In genomic region chr16:30370444-30371247, GRCh38 we compare ENCODE assay signal across 1 cellular context.
A peak's percentile ranks its signal among the peaks of the same experiment; 100 is the strongest.
TF ChIP-seq lines count a peak whose summit lies in the region.

Gene TBC1D10B (minus strand): TSS chr16:30370494. CDS start chr16:30370183, 311 bp downstream.

TF ChIP-seq in K562, 482 proteins besides CTCF, POLR2A, EP300 and RAD21 (continued from another document):
- TF ChIP-seq ZNF311 (CRISPR knock-in tag; IDR thresholded peaks at IDR 0.05): no peak
- no peak for TF ChIP-seq GATAD2B (IDR thresholded peaks at IDR 0.05; ENCODE audit: borderline replicate concordance)
- TF ChIP-seq, protein P1, sequence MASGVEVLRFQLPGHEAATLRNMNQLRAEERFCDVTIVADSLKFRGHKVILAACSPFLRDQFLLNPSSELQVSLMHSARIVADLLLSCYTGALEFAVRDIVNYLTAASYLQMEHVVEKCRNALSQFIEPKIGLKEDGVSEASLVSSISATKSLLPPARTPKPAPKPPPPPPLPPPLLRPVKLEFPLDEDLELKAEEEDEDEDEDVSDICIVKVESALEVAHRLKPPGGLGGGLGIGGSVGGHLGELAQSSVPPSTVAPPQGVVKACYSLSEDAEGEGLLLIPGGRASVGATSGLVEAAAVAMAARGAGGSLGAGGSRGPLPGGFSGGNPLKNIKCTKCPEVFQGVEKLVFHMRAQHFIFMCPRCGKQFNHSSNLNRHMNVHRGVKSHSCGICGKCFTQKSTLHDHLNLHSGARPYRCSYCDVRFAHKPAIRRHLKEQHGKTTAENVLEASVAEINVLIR (CRISPR knock-in tag; IDR thresholded peaks at IDR 0.05): no peak
- no peak for TF ChIP-seq TCF7L2 (IDR thresholded peaks at IDR 0.05; ENCODE audit: low read depth, low read length)
- TF ChIP-seq HNRNPK (IDR thresholded peaks at IDR 0.05; ENCODE audit: low read depth, low read length, poor library complexity, severe bottlenecking): no peak
- TF ChIP-seq ELK1 (CRISPR knock-in tag; IDR thresholded peaks at IDR 0.05): no peak
- TF ChIP-seq, protein P2, sequence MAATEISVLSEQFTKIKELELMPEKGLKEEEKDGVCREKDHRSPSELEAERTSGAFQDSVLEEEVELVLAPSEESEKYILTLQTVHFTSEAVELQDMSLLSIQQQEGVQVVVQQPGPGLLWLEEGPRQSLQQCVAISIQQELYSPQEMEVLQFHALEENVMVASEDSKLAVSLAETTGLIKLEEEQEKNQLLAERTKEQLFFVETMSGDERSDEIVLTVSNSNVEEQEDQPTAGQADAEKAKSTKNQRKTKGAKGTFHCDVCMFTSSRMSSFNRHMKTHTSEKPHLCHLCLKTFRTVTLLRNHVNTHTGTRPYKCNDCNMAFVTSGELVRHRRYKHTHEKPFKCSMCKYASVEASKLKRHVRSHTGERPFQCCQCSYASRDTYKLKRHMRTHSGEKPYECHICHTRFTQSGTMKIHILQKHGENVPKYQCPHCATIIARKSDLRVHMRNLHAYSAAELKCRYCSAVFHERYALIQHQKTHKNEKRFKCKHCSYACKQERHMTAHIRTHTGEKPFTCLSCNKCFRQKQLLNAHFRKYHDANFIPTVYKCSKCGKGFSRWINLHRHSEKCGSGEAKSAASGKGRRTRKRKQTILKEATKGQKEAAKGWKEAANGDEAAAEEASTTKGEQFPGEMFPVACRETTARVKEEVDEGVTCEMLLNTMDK (IDR thresholded peaks at IDR 0.05; ENCODE audit: borderline replicate concordance, insufficient read depth, low read depth, low read length, poor library complexity, severe bottlenecking): peak; percentile 23
- TF ChIP-seq, protein P3, sequence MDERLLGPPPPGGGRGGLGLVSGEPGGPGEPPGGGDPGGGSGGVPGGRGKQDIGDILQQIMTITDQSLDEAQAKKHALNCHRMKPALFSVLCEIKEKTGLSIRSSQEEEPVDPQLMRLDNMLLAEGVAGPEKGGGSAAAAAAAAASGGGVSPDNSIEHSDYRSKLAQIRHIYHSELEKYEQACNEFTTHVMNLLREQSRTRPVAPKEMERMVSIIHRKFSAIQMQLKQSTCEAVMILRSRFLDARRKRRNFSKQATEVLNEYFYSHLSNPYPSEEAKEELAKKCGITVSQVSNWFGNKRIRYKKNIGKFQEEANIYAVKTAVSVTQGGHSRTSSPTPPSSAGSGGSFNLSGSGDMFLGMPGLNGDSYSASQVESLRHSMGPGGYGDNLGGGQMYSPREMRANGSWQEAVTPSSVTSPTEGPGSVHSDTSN (CRISPR knock-in tag; IDR thresholded peaks at IDR 0.05; ENCODE audit: low read depth): peak; percentile 92
- TF ChIP-seq, protein P3 (tag; conservative IDR thresholded peaks at IDR 0.05; ENCODE audit: low read depth): peak; percentile 100
TF ChIP-seq in K562: peak in this region for 70.
